In the genomic region with DNA sequence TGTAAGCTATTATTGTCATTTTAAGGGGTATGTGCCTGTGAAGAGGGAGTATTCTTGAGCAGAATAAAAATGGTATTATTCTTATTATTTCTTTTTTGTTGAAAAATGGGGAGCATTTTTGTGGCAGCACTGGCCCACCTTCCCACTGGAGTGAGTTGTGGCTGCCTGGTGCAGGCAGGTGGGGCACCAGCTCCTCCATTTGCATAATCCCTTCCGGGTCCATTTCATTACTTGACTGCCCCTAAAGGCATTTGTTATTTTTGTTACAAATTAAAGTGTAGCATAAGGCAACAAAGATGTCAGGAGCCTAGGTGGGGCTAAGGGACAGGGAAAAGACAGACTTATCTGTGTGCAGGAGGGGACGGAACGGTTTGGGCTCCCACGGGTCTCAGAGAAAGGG, we compare ENCODE assay signal across 28 cellular contexts. TPM values are rescaled to one million over a fixed set of nuclear protein-coding genes. Genes with fewer than 3 reads are reported as not detected.
"Had no signal": no experiment of that assay in that cellular context is flagged by ENCODE, and none has a peak within 500 bp of the region (broad histone marks: within the 10 kb centered on the region; RNA-seq: fewer than 3 reads in every experiment).

No MANE protein-coding gene starts in this region.

- H3K4me3 ChIP-seq: ascending aorta, coronary artery, dorsolateral prefrontal cortex, gastroesophageal sphincter, right atrium auricular region, smooth muscle cell, uterus had no signal

- H3K4me1 ChIP-seq: ascending aorta, gastroesophageal sphincter, right atrium auricular region, uterus had no signal

- H3K27ac ChIP-seq: gastroesophageal sphincter, right atrium auricular region, uterus had no signal

- H3K27ac Mint-ChIP-seq: activated naive CD4-positive, alpha-beta T cell treated with anti-CD3 and anti-CD28 coated beads for 36 hours; activated naive CD8-positive, alpha-beta T cell treated with anti-CD3 and anti-CD28 coated beads, Interleukin-2, amount 10 ng/mL, durations not matched to agents 7 days and 5 days; brain; effector memory CD8-positive, alpha-beta T cell; memory B cell; stimulated activated memory B cell treated with anti-CD40 and anti-IgM and Interleukin-4, amounts not matched to agents 10 μg/mL and 1 μg/mL and 100 μg/mL, for 72 hours; stimulated activated naive CD8-positive, alpha-beta T cell treated with anti-CD3 and anti-CD28 coated beads, Interleukin-15, amount 100 ng/mL, for 72 hours; T-helper 2 cell treated with Interferon-gamma antibody and Interleukin-4, amounts not matched to agents 5 μg/mL and 100 μg/mL, for 36 hours; type B pancreatic cell had no signal

- H3K4me1 Mint-ChIP-seq: activated naive CD8-positive, alpha-beta T cell treated with anti-CD3 and anti-CD28 coated beads, Interleukin-2, amount 10 ng/mL, durations not matched to agents 7 days and 5 days; memory B cell; naive thymus-derived CD8-positive, alpha-beta T cell; neural crest cell; stimulated activated memory B cell treated with anti-CD40 and anti-IgM and Interleukin-4, amounts not matched to agents 10 μg/mL and 1 μg/mL and 100 μg/mL, for 72 hours; stimulated activated naive CD8-positive, alpha-beta T cell treated with anti-CD3 and anti-CD28 coated beads, Interleukin-15, amount 100 ng/mL, for 72 hours had no signal

- DNase-seq: activated CD4-positive, alpha-beta T cell treated with anti-CD3 and anti-CD28 coated beads for 4 hours; activated CD4-positive, alpha-beta T cell treated with anti-CD3 and anti-CD28 coated beads, Interleukin-2, amount 50 U/mL, for 48 hours; activated CD8-positive, alpha-beta memory T cell treated with anti-CD3 and anti-CD28 coated beads for 24 hours; activated naive CD4-positive, alpha-beta T cell treated with anti-CD3 and anti-CD28 coated beads for 36 hours; activated naive CD8-positive, alpha-beta T cell treated with anti-CD3 and anti-CD28 coated beads, Interleukin-2, amount 10 ng/mL, durations not matched to agents 7 days and 5 days; effector memory CD8-positive, alpha-beta T cell; hippocampal formation; stimulated activated CD4-positive, alpha-beta T cell treated with anti-CD3 and anti-CD28 coated beads, Interleukin-1b, Interleukin-23, amount 100 ng/mL, for 48 hours; stimulated activated CD4-positive, alpha-beta T cell treated with anti-CD3 and anti-CD28 coated beads, Interleukin-4, amount 100 ng/mL, for 4 hours; stimulated activated CD8-positive, alpha-beta memory T cell treated with anti-CD3 and anti-CD28 coated beads, Interleukin-4, amount 100 ng/mL, for 48 hours; stimulated activated naive CD8-positive, alpha-beta T cell treated with anti-CD3 and anti-CD28 coated beads, Interleukin-15, amount 100 ng/mL, for 72 hours; substantia nigra; uterus had no signal

- H3K36me3 Mint-ChIP-seq: activated naive CD8-positive, alpha-beta T cell treated with anti-CD3 and anti-CD28 coated beads, Interleukin-2, amount 10 ng/mL, durations not matched to agents 7 days and 5 days; brain; memory B cell; naive thymus-derived CD8-positive, alpha-beta T cell; stimulated activated memory B cell treated with anti-CD40 and anti-IgM and Interleukin-4, amounts not matched to agents 10 μg/mL and 1 μg/mL and 100 μg/mL, for 72 hours; type B pancreatic cell had no signal

- H3K4me2 ChIP-seq: smooth muscle cell had no signal

- H3K4me3 Mint-ChIP-seq: activated naive CD4-positive, alpha-beta T cell treated with anti-CD3 and anti-CD28 coated beads for 36 hours; activated naive CD8-positive, alpha-beta T cell treated with anti-CD3 and anti-CD28 coated beads, Interleukin-2, amount 10 ng/mL, durations not matched to agents 7 days and 5 days; brain; effector memory CD8-positive, alpha-beta T cell; memory B cell; naive thymus-derived CD8-positive, alpha-beta T cell; neural crest cell; stimulated activated memory B cell treated with anti-CD40 and anti-IgM and Interleukin-4, amounts not matched to agents 10 μg/mL and 1 μg/mL and 100 μg/mL, for 72 hours; stimulated activated naive CD8-positive, alpha-beta T cell treated with anti-CD3 and anti-CD28 coated beads, Interleukin-15, amount 100 ng/mL, for 72 hours; T-helper 2 cell treated with Interferon-gamma antibody and Interleukin-4, amounts not matched to agents 5 μg/mL and 100 μg/mL, for 36 hours; type B pancreatic cell had no signal

- H3K27me3 ChIP-seq: ascending aorta, right atrium auricular region, uterus had no signal

- H3K36me3 ChIP-seq: ascending aorta, gastroesophageal sphincter, right atrium auricular region, uterus had no signal

- H3K9me3 ChIP-seq: ascending aorta, gastroesophageal sphincter, right atrium auricular region, uterus had no signal

- H3K27me3 Mint-ChIP-seq: stimulated activated naive CD8-positive, alpha-beta T cell treated with anti-CD3 and anti-CD28 coated beads, Interleukin-15, amount 100 ng/mL, for 72 hours had no signal

- ATAC-seq: effector memory CD8-positive, alpha-beta T cell; gastroesophageal sphincter; naive thymus-derived CD8-positive, alpha-beta T cell; stimulated activated memory B cell treated with anti-CD40 and anti-IgM and Interleukin-4, amounts not matched to agents 10 μg/mL and 1 μg/mL and 100 μg/mL, for 72 hours; stimulated activated naive CD8-positive, alpha-beta T cell treated with anti-CD3 and anti-CD28 coated beads, Interleukin-15, amount 100 ng/mL, for 72 hours had no signal

- H3K9me3 Mint-ChIP-seq: activated naive CD4-positive, alpha-beta T cell treated with anti-CD3 and anti-CD28 coated beads for 36 hours; activated naive CD8-positive, alpha-beta T cell treated with anti-CD3 and anti-CD28 coated beads, Interleukin-2, amount 10 ng/mL, durations not matched to agents 7 days and 5 days; brain; effector memory CD8-positive, alpha-beta T cell; memory B cell; naive thymus-derived CD8-positive, alpha-beta T cell; neural crest cell; stimulated activated memory B cell treated with anti-CD40 and anti-IgM and Interleukin-4, amounts not matched to agents 10 μg/mL and 1 μg/mL and 100 μg/mL, for 72 hours; stimulated activated naive CD8-positive, alpha-beta T cell treated with anti-CD3 and anti-CD28 coated beads, Interleukin-15, amount 100 ng/mL, for 72 hours; T-helper 2 cell treated with Interferon-gamma antibody and Interleukin-4, amounts not matched to agents 5 μg/mL and 100 μg/mL, for 36 hours; type B pancreatic cell had no signal

RNA-seq across cellular contexts. Expression of a gene that starts 26.7 kb away (rescaled TPM):
- total RNA-seq: endothelial cell of umbilical vein, smooth muscle cell had no signal
- polyA plus RNA-seq: fibroblast of lung, smooth muscle cell had no signal
